10 cellular contexts compared by ENCODE assay signal in the genomic region with DNA sequence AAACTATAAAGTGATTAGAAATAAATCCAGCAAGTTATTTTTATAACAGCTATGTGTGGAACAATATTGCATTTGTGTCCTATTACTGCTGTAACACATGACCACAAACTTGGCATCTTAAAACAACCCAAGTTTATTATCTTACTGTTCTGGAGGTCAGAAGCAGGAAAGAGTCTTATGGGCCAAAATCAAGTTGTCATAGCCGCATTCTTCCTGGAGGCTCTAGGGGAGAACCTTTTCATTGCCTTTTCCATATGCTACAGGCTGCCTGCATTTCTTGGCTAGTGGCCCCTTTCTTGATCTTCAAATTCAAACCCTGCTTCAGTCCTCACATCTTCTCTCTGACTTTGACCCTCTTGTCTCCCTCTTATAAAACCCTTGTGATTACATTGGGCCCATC. TPM values are rescaled to one million over a fixed set of nuclear protein-coding genes. Genes with fewer than 3 reads are reported as not detected.
"Had no signal": no experiment of that assay in that cellular context is flagged by ENCODE, and none has a peak within 500 bp of the region (broad histone marks: within the 10 kb centered on the region; RNA-seq: fewer than 3 reads in every experiment).

No MANE protein-coding gene starts in this region.

- ATAC-seq: HepG2 had no signal

- H3K4me3 ChIP-seq: GM23248 had no signal

- H3K36me3 Mint-ChIP-seq: IgD-negative memory B cell had no signal

- H2AFZ ChIP-seq: GM23248 had no signal

- H3K27ac Mint-ChIP-seq: H9, HFFc6, IgD-negative memory B cell had no signal

- DNase-seq: GM23248, GOT3, H9, HCEC 1CT, HFFc6, KG1 had no signal

- H3K9me3 Mint-ChIP-seq: HFFc6 had no signal

- H3K27ac ChIP-seq: GM23248, HL-60 had no signal

- H3K4me3 Mint-ChIP-seq: H9, HFFc6, IgD-negative memory B cell had no signal

- H3K9ac ChIP-seq: GM23248 had no signal

RNA-seq across cellular contexts. Expression of a gene that starts 36.2 kb away (rescaled TPM):
- total RNA-seq: HT1080 had no signal
